14 cellular contexts compared by ENCODE assay signal in the genomic region with DNA sequence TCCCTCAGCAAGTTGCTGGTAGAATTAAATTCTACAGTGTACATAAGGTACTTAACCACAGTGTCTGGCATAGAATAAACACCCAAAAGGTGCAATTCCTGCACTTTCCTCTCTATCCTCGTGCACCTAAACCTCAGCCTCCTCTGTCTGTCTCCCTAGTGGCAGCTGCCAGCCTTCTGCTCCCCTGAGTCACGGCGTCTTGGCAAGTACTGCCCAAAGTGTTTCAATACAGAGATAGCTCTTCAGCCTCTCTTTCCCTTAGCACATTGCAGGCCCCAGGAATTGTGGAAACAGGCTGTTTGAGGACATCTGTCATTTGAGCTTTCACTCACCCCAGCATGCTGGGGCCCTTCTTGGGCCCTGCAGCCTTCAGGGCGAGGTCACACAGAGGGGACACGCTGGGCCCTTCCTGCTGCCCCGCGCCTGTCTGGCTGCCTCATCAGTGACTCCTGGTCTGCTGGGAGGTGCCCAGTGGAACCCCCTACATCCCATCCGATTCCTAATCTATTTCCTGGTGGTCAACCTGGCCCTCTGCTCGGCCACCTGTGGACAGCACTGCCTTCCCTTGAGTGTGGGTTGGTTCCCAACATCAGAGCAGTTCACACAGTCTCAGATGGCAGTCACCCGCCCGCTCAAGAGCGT. TPM values are rescaled to one million over a fixed set of nuclear protein-coding genes. Genes with fewer than 3 reads are reported as not detected.
DNase-seq lines count a peak whose midpoint lies in the region; ATAC-seq and TF ChIP-seq lines count a peak whose summit lies in the region.
"Had no signal": no experiment of that assay in that cellular context is flagged by ENCODE, and none has a peak within 500 bp of the region (broad histone marks: within the 10 kb centered on the region; RNA-seq: fewer than 3 reads in every experiment).

No MANE protein-coding gene starts in this region.

- H3K27ac Mint-ChIP-seq in endothelial cell (ENCODE audit: unreplicated experiment) = peak overlapping the region; percentile 95
- H3K27ac Mint-ChIP-seq in activated naive CD4-positive, alpha-beta T cell treated with anti-CD3 and anti-CD28 coated beads for 36 hours = no peak overlapping the region
- H3K27ac Mint-ChIP-seq in T-cell = no peak overlapping the region
- H3K27ac Mint-ChIP-seq: natural killer cell treated with Interleukin-12 subunit alpha and Interleukin-12 subunit beta and Interleukin-15 and Interleukin-18, amount 100 ng/mL, for 72 hours had no signal

- H3K36me3 ChIP-seq in mesenchymal stem cell (ENCODE audit: control insufficient read depth in 1 of 2, insufficient read depth in 2 of 2, low read depth in 1 of 2, low read length in 2 of 2) (peaks cover 0 to 27% of the 10 kb centered on the region in 2 experiments), thoracic aorta (no peaks in the 10 kb centered on the region)

- H3K4ac ChIP-seq in mesenchymal stem cell (ENCODE audit: low read depth in 1 of 2, low read length in 2 of 2) = peak overlapping the region; percentile 64 to 71

- H3K14ac ChIP-seq in mesenchymal stem cell (ENCODE audit: low read length in 2 of 2) = peak overlapping the region in 1 of 2 experiments; percentile 76

- H3K27ac ChIP-seq in mesenchymal stem cell (ENCODE audit: low read length, poor library complexity, severe bottlenecking) (peak overlapping the region; percentile 99), thoracic aorta (peak overlapping the region; percentile 96)

- no peak overlapping the region for H3K4me2 ChIP-seq in mesenchymal stem cell (ENCODE audit: low read length, poor library complexity, severe bottlenecking)

- H3K27me3 ChIP-seq in mesenchymal stem cell (ENCODE audit: control insufficient read depth in 1 of 2, insufficient read depth in 1 of 2, low read length in 2 of 2) = no peaks in the 10 kb centered on the region
- no peaks in the 10 kb centered on the region for H3K27me3 ChIP-seq in thoracic aorta (replicated peaks; ENCODE audit: insufficient read depth)

- H4K8ac ChIP-seq in mesenchymal stem cell (ENCODE audit: low read length) = peak overlapping the region; percentile 65

- peak overlapping the region in 1 of 2 experiments; percentile 71 for H2BK12ac ChIP-seq in mesenchymal stem cell (ENCODE audit: low read length in 2 of 2)

- POLR2A ChIA-PET in T-cell (lab: Charles Lee) = interaction anchor here in 1 of 2 donors (0.5 kb wide), 1 partner anchor 1126 kb away, joined by 4 read pairs; no protein-coding TSS in a partner anchor

- peak overlapping the region; percentile 99 for H2BK5ac ChIP-seq in mesenchymal stem cell (ENCODE audit: low read depth, low read length, poor library complexity, severe bottlenecking)

- H3K4me1 ChIP-seq in mesenchymal stem cell (ENCODE audit: control insufficient read depth, insufficient read depth, low read depth, low read length) (peaks cover 54% of the 10 kb centered on the region), thoracic aorta (ENCODE audit: control insufficient read depth in 1 of 2, low read depth in 2 of 2) (peaks cover 44 to 100% of the 10 kb centered on the region in 2 donors)

- H4K91ac ChIP-seq in mesenchymal stem cell (ENCODE audit: low read length) = peak overlapping the region; percentile 31

- CTCF ChIA-PET in activated naive CD4-positive, alpha-beta T cell treated with anti-CD3 and anti-CD28 coated beads for 36 hours (lab: Charles Lee) = no interaction called here
- CTCF ChIA-PET in T-cell (lab: Charles Lee) = no interaction called here

- peak overlapping the region in 1 of 2 experiments; percentile 34 for H3K23ac ChIP-seq in mesenchymal stem cell (ENCODE audit: low read length in 2 of 2)

- 83% methylated on average over 12 of the region's 12 CpGs for WGBS in mesenchymal stem cell

- H3K4me3 ChIP-seq in mesenchymal stem cell (ENCODE audit: insufficient read depth in 1 of 2, low read depth in 1 of 2, low read length in 2 of 2) = no peak overlapping the region
- H3K4me3 ChIP-seq in thoracic aorta = peak overlapping the region; percentile 67

- no peak overlapping the region for H2BK15ac ChIP-seq in mesenchymal stem cell (ENCODE audit: low read depth, poor library complexity, severe bottlenecking)

- peak overlapping the region; percentile 24 for H2BK120ac ChIP-seq in mesenchymal stem cell (ENCODE audit: low read depth, low read length)

- intact Hi-C loops in activated naive CD4-positive, alpha-beta T cell treated with anti-CD3 and anti-CD28 coated beads for 36 hours (cut with micrococcal nuclease) = no loop called here

- H3K4me1 Mint-ChIP-seq in endothelial cell (ENCODE audit: unreplicated experiment) (peaks cover 83% of the 10 kb centered on the region), T-cell (no peaks in the 10 kb centered on the region)
- H3K4me1 Mint-ChIP-seq in activated naive CD4-positive, alpha-beta T cell treated with anti-CD3 and anti-CD28 coated beads for 36 hours (ENCODE audit: low read depth) = no peaks in the 10 kb centered on the region

- H3K9ac ChIP-seq in mesenchymal stem cell (ENCODE audit: low read length) = no peak overlapping the region

- H3K79me1 ChIP-seq in mesenchymal stem cell (replicated peaks; ENCODE audit: low read length, poor library complexity, severe bottlenecking) = no peaks in the 10 kb centered on the region

- ATAC-seq in thoracic aorta (ENCODE audit: insufficient number of reproducible peaks, low FRiP score, low read depth) = no peak
- no peak for ATAC-seq in T-cell (replicated peaks in 1 of 4)
- ATAC-seq: PC-3 had no signal

- peak overlapping the region; percentile 100 for H2AK5ac ChIP-seq in mesenchymal stem cell (ENCODE audit: low read length, severe bottlenecking)

- H3K36me3 Mint-ChIP-seq in endothelial cell (ENCODE audit: low read depth, unreplicated experiment) = peaks cover 79% of the 10 kb centered on the region
- no peaks in the 10 kb centered on the region for H3K36me3 Mint-ChIP-seq in activated naive CD4-positive, alpha-beta T cell treated with anti-CD3 and anti-CD28 coated beads for 36 hours (ENCODE audit: low read depth)
- no peaks in the 10 kb centered on the region for H3K36me3 Mint-ChIP-seq in T-cell
- H3K36me3 Mint-ChIP-seq: natural killer cell treated with Interleukin-12 subunit alpha and Interleukin-12 subunit beta and Interleukin-15 and Interleukin-18, amount 100 ng/mL, for 72 hours had no signal

- peaks cover 25% of the 10 kb centered on the region for H3K27me3 Mint-ChIP-seq in endothelial cell (ENCODE audit: unreplicated experiment)
- H3K27me3 Mint-ChIP-seq in activated naive CD4-positive, alpha-beta T cell treated with anti-CD3 and anti-CD28 coated beads for 36 hours (ENCODE audit: low read depth) = peaks cover 47% of the 10 kb centered on the region
- H3K27me3 Mint-ChIP-seq in T-cell = peaks cover 37 to 43% of the 10 kb centered on the region in 2 donors

- no peak for TF ChIP-seq CTCF in endothelial cell (IDR thresholded peaks at IDR 0.05; ENCODE audit: unreplicated experiment)
- peak; percentile 16 for TF ChIP-seq CTCF in thoracic aorta (IDR thresholded peaks at IDR 0.05)

- H3K4me3 Mint-ChIP-seq in endothelial cell (ENCODE audit: unreplicated experiment) (peak overlapping the region; percentile 86), T-cell (no peak overlapping the region)
- no peak overlapping the region for H3K4me3 Mint-ChIP-seq in activated naive CD4-positive, alpha-beta T cell treated with anti-CD3 and anti-CD28 coated beads for 36 hours
- H3K4me3 Mint-ChIP-seq: natural killer cell treated with Interleukin-12 subunit alpha and Interleukin-12 subunit beta and Interleukin-15 and Interleukin-18, amount 100 ng/mL, for 72 hours had no signal

- H3K9me3 ChIP-seq in mesenchymal stem cell (ENCODE audit: control insufficient read depth, low read length) (no peaks in the 10 kb centered on the region), thoracic aorta (no peaks in the 10 kb centered on the region)

- H2AFZ ChIP-seq in mesenchymal stem cell (ENCODE audit: low read depth, low read length) = no peak overlapping the region

- no peaks in the 10 kb centered on the region for H3K9me3 Mint-ChIP-seq in endothelial cell (ENCODE audit: unreplicated experiment)
- H3K9me3 Mint-ChIP-seq in activated naive CD4-positive, alpha-beta T cell treated with anti-CD3 and anti-CD28 coated beads for 36 hours = no peaks in the 10 kb centered on the region
- no peaks in the 10 kb centered on the region for H3K9me3 Mint-ChIP-seq in T-cell
- H3K9me3 Mint-ChIP-seq: natural killer cell treated with Interleukin-12 subunit alpha and Interleukin-12 subunit beta and Interleukin-15 and Interleukin-18, amount 100 ng/mL, for 72 hours had no signal

- H3K18ac ChIP-seq in mesenchymal stem cell (ENCODE audit: low read depth in 1 of 2, low read length in 2 of 2) = peak overlapping the region; percentile 18 to 58

- DNase-seq in LHCN-M2 (ENCODE audit: low read depth) = peak; percentile 63
- no peak for DNase-seq in endothelial cell (ENCODE audit: low spot score)
- no peak for DNase-seq in mesenchymal stem cell
- DNase-seq in thoracic aorta (ENCODE audit: low spot score) = no peak
- no peak for DNase-seq in activated naive CD4-positive, alpha-beta T cell treated with anti-CD3 and anti-CD28 coated beads for 36 hours
- DNase-seq in T-cell = no peak
- DNase-seq in NCI-H2196 (lab: John Stamatoyannopoulos, UW; ENCODE audit: unreplicated experiment) = no peak
- no peak for DNase-seq in NCI-H1436 treated with DMSO at 0.1 percent for 48 hours (lab: John Stamatoyannopoulos, UW)
- DNase-seq: activated CD8-positive, alpha-beta memory T cell treated with anti-CD3 and anti-CD28 coated beads, Interleukin-2, amount 50 U/mL, for 48 hours; COR-L47; NCI-H2171 treated with DMSO at 0.1 percent for 48 hours; PC-3; stimulated activated CD4-positive, alpha-beta T cell treated with anti-CD3 and anti-CD28 coated beads, Interleukin-15, amount 100 ng/mL, for 24 hours had no signal

RNA-seq across cellular contexts. Expression of a gene that starts 19.3 kb away (rescaled TPM):
- total RNA-seq in LHCN-M2 (2014; rRNA removed) (67.4 and 77.5 TPM in 2 replicates), endothelial cell (ENCODE audit: unreplicated experiment) (1,556 TPM), thoracic aorta (1,000 to 10,000 TPM in 1 of 2 donors, 100 to 1,000 TPM in 1; 999 to 1,135 TPM), T-cell (1 to 10 TPM in 2 of 5 donors, under 1 TPM in 1, not detected in 2; 0.72 to 2.2 (median 1.6) TPM)
- 63.5 TPM for polyA plus RNA-seq in LHCN-M2 (2012)
- 2,099 TPM for polyA plus RNA-seq in mesenchymal stem cell (2013, experiment 1 of 2)
- polyA plus RNA-seq in mesenchymal stem cell (2013, experiment 2 of 2) = 2,053 TPM
- total RNA-seq in activated naive CD4-positive, alpha-beta T cell treated with anti-CD3 and anti-CD28 coated beads for 36 hours = not detected
- total RNA-seq: natural killer cell treated with Interleukin-12 subunit alpha and Interleukin-12 subunit beta and Interleukin-15 and Interleukin-18, amount 100 ng/mL, for 72 hours had no signal

RNA-seq across cellular contexts. Expression of a gene that starts 19.4 kb away (rescaled TPM):
- 63.0 and 68.5 TPM in 2 replicates for total RNA-seq in LHCN-M2 (2014; rRNA removed)
- 39.7 TPM for polyA plus RNA-seq in LHCN-M2 (2012)
- total RNA-seq in endothelial cell (ENCODE audit: unreplicated experiment) = 2,720 TPM
- polyA plus RNA-seq in mesenchymal stem cell (2013, experiment 1 of 2) = 2,271 TPM
- polyA plus RNA-seq in mesenchymal stem cell (2013, experiment 2 of 2) = 2,270 TPM
- total RNA-seq in thoracic aorta = 100 to 1,000 TPM; 505 to 852 TPM
- under 1 TPM in 1 of 2 experiments, not detected in 1; 0.07 TPM for total RNA-seq in activated naive CD4-positive, alpha-beta T cell treated with anti-CD3 and anti-CD28 coated beads for 36 hours
- 1 to 10 TPM in 1 of 5 donors, under 1 TPM in 2, not detected in 2; 0.49 to 1.3 (median 0.85) TPM for total RNA-seq in T-cell
- total RNA-seq: natural killer cell treated with Interleukin-12 subunit alpha and Interleukin-12 subunit beta and Interleukin-15 and Interleukin-18, amount 100 ng/mL, for 72 hours had no signal

Comparison
In these comparisons a context has a peak if more than half of its experiments do, and no peak if none do; other contexts are left out.
1. RNA of a gene that starts 19.3 kb away (total RNA-seq): 1,556 TPM in endothelial cell (single experiment), 999 to 1,135 TPM in thoracic aorta and 67.4 to 77.5 TPM in LHCN-M2; 0.72 to 2.2 TPM in T-cell and not detected in activated naive CD4-positive, alpha-beta T cell treated with anti-CD3 and anti-CD28 coated beads for 36 hours; every median in the first group is over 10 times any median in the second.
2. RNA of a gene that starts 19.4 kb away (total RNA-seq): 2,720 TPM in endothelial cell (single experiment), 505 to 852 TPM in thoracic aorta and 63.0 to 68.5 TPM in LHCN-M2; 0.49 to 1.3 TPM in T-cell and 0.07 TPM in activated naive CD4-positive, alpha-beta T cell treated with anti-CD3 and anti-CD28 coated beads for 36 hours; every median in the first group is over 10 times any median in the second.